In the genomic region with DNA sequence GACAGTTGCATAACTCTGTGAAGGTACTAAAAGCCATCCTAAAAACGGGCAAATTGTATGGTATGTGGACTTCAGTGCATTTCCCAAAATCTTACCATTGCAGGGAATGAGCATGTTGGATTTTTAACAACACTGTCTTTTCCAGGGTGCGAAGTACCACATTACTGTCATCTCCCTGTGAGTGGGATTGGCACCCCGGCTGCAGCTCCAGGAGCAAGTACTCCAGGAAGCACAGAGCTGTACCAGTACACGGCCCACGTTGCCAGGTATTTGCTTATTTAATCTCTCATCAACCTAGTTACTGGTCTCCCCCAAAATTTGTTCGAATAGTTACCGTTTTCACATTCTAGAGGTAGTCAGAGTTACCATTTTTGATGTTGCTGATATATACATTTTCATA, we compare ENCODE assay signal across 24 cellular contexts. TPM values are rescaled to one million over a fixed set of nuclear protein-coding genes. Genes with fewer than 3 reads are reported as not detected.
DNase-seq lines count a peak whose midpoint lies in the region; ATAC-seq and TF ChIP-seq lines count a peak whose summit lies in the region.
"Had no signal": no experiment of that assay in that cellular context is flagged by ENCODE, and none has a peak within 500 bp of the region (broad histone marks: within the 10 kb centered on the region; RNA-seq: fewer than 3 reads in every experiment).

No MANE protein-coding gene starts in this region.

- H3K27me3 ChIP-seq in left ventricle myocardium inferior (ENCODE audit: low read depth) (no peaks in the 10 kb centered on the region), right cardiac atrium (ENCODE audit: control insufficient read depth, insufficient read depth) (no peaks in the 10 kb centered on the region), trophoblast cell (ENCODE audit: insufficient read depth, low read length) (no peaks in the 10 kb centered on the region), GM23248 (replicated peaks; ENCODE audit: insufficient read depth) (no peaks in the 10 kb centered on the region)
- H3K27me3 ChIP-seq: BE2C, BLaER1 had no signal

- H3K9ac ChIP-seq in trophoblast cell (ENCODE audit: low read length) (no peak overlapping the region), GM23248 (no peak overlapping the region)
- H3K9ac ChIP-seq: BLaER1 had no signal

- H3K27ac Mint-ChIP-seq in endothelial cell (ENCODE audit: unreplicated experiment), result peak overlapping the region; percentile 46
- H3K27ac Mint-ChIP-seq in type B pancreatic cell, result no peak overlapping the region
- no peak overlapping the region for H3K27ac Mint-ChIP-seq in stimulated activated naive CD8-positive, alpha-beta T cell treated with anti-CD3 and anti-CD28 coated beads, Interleukin-15, amount 100 ng/mL, for 72 hours
- H3K27ac Mint-ChIP-seq: CD14-positive monocyte; CD4-positive, alpha-beta memory T cell; CD4-positive, CD25-positive, alpha-beta regulatory T cell; CD8-positive, alpha-beta memory T cell had no signal

- peak overlapping the region; percentile 78 for H3K4ac ChIP-seq in trophoblast cell (ENCODE audit: low read depth, low read length)

- DNase-seq in left ventricle myocardium inferior, result no peak
- no peak for DNase-seq in right cardiac atrium
- no peak for DNase-seq in endothelial cell (ENCODE audit: low spot score)
- DNase-seq in trophoblast cell, result no peak
- peak; percentile 1 for DNase-seq in type B pancreatic cell (ENCODE audit: extremely low spot score, unreplicated experiment)
- no peak for DNase-seq in stimulated activated naive CD8-positive, alpha-beta T cell treated with anti-CD3 and anti-CD28 coated beads, Interleukin-15, amount 100 ng/mL, for 72 hours
- no peak for DNase-seq in GF-D8 (lab: John Stamatoyannopoulos, UW)
- DNase-seq in GM23248, result no peak
- DNase-seq: 8988T; ACHN; BE2C; CD4-positive, alpha-beta memory T cell; CD4-positive, CD25-positive, alpha-beta regulatory T cell; CD8-positive, alpha-beta memory T cell; COR-L47; DMS 273 treated with DMSO at 0.1 percent for 48 hours; DMS153; DMS53; DMS79; DND-41; EL; GDM1 had no signal

- H3K9me3 Mint-ChIP-seq in endothelial cell (ENCODE audit: unreplicated experiment) (peaks cover 4% of the 10 kb centered on the region), type B pancreatic cell (no peaks in the 10 kb centered on the region)
- H3K9me3 Mint-ChIP-seq in stimulated activated naive CD8-positive, alpha-beta T cell treated with anti-CD3 and anti-CD28 coated beads, Interleukin-15, amount 100 ng/mL, for 72 hours, result no peaks in the 10 kb centered on the region
- H3K9me3 Mint-ChIP-seq: CD14-positive monocyte; CD4-positive, alpha-beta memory T cell; CD4-positive, CD25-positive, alpha-beta regulatory T cell; CD8-positive, alpha-beta memory T cell had no signal

- H3K27ac ChIP-seq in left ventricle myocardium inferior (replicated peaks) (peak overlapping the region; percentile 4), right cardiac atrium (ENCODE audit: low read length) (no peak overlapping the region), trophoblast cell (ENCODE audit: low read depth, low read length) (no peak overlapping the region), GM23248 (no peak overlapping the region)
- H3K27ac ChIP-seq: BLaER1 had no signal

- H3K36me3 Mint-ChIP-seq in endothelial cell (ENCODE audit: low read depth, unreplicated experiment), result peaks cover 29% of the 10 kb centered on the region
- peaks cover 17% of the 10 kb centered on the region for H3K36me3 Mint-ChIP-seq in type B pancreatic cell
- H3K36me3 Mint-ChIP-seq: CD14-positive monocyte; CD4-positive, CD25-positive, alpha-beta regulatory T cell had no signal

- no peaks in the 10 kb centered on the region for H3K9me2 ChIP-seq in GM23248 (ENCODE audit: insufficient read depth)

- no peaks in the 10 kb centered on the region for H3K9me3 ChIP-seq in left ventricle myocardium inferior (replicated peaks)
- no peaks in the 10 kb centered on the region for H3K9me3 ChIP-seq in right cardiac atrium (ENCODE audit: control insufficient read depth, low read length)
- no peaks in the 10 kb centered on the region for H3K9me3 ChIP-seq in trophoblast cell (ENCODE audit: insufficient read depth, low read depth, low read length)
- no peaks in the 10 kb centered on the region for H3K9me3 ChIP-seq in GM23248 (ENCODE audit: low read depth)
- H3K9me3 ChIP-seq: BE2C, BLaER1 had no signal

- H3K4me3 Mint-ChIP-seq in endothelial cell (ENCODE audit: unreplicated experiment) (peak overlapping the region; percentile 14), type B pancreatic cell (no peak overlapping the region)
- H3K4me3 Mint-ChIP-seq in stimulated activated naive CD8-positive, alpha-beta T cell treated with anti-CD3 and anti-CD28 coated beads, Interleukin-15, amount 100 ng/mL, for 72 hours, result no peak overlapping the region
- H3K4me3 Mint-ChIP-seq: CD14-positive monocyte; CD4-positive, CD25-positive, alpha-beta regulatory T cell; CD8-positive, alpha-beta memory T cell had no signal

- H3K36me3 ChIP-seq in left ventricle myocardium inferior (no peaks in the 10 kb centered on the region), trophoblast cell (ENCODE audit: control insufficient read depth in 1 of 2, insufficient read depth in 2 of 2, low read length in 2 of 2) (peaks cover 0 to 2% of the 10 kb centered on the region in 2 experiments), GM23248 (ENCODE audit: low read depth) (no peaks in the 10 kb centered on the region)

- H3K4me1 Mint-ChIP-seq in endothelial cell (ENCODE audit: unreplicated experiment) (peaks cover 46% of the 10 kb centered on the region), type B pancreatic cell (ENCODE audit: unreplicated experiment) (peaks cover 18% of the 10 kb centered on the region)
- H3K4me1 Mint-ChIP-seq in stimulated activated naive CD8-positive, alpha-beta T cell treated with anti-CD3 and anti-CD28 coated beads, Interleukin-15, amount 100 ng/mL, for 72 hours, result no peaks in the 10 kb centered on the region
- H3K4me1 Mint-ChIP-seq: CD14-positive monocyte; CD4-positive, alpha-beta memory T cell; CD4-positive, CD25-positive, alpha-beta regulatory T cell; CD8-positive, alpha-beta memory T cell had no signal

- H4K20me1 ChIP-seq in GM23248 (ENCODE audit: insufficient read depth), result no peaks in the 10 kb centered on the region
- H4K20me1 ChIP-seq: BLaER1 had no signal

- peak overlapping the region; percentile 63 for H2BK12ac ChIP-seq in trophoblast cell (ENCODE audit: low read length)

- in situ Hi-C loops in GM23248 (cut with MboI), result no loop called here

- intact Hi-C loops in left ventricle myocardium inferior (cut with micrococcal nuclease), result no loop called here
- intact Hi-C loops in right cardiac atrium (cut with DNase I), result no loop called here

- ATAC-seq in right cardiac atrium, result no peak
- no peak for ATAC-seq in stimulated activated naive CD8-positive, alpha-beta T cell treated with anti-CD3 and anti-CD28 coated beads, Interleukin-15, amount 100 ng/mL, for 72 hours

- peak overlapping the region; percentile 59 for H2AK5ac ChIP-seq in trophoblast cell (ENCODE audit: low read length)

- peaks cover 10% of the 10 kb centered on the region; the same call in 1 of the 2 replicates for H3F3A ChIP-seq in GM23248 (ENCODE audit: insufficient read depth)

- peaks cover 24% of the 10 kb centered on the region for H3K79me1 ChIP-seq in trophoblast cell (ENCODE audit: low read length)

- H3K4me2 ChIP-seq in trophoblast cell (ENCODE audit: low read length), result no peak overlapping the region
- H3K4me2 ChIP-seq in GM23248 (ENCODE audit: unreplicated experiment), result no peak overlapping the region

- H4K12ac ChIP-seq in trophoblast cell (ENCODE audit: low read depth, low read length), result no peak overlapping the region

- TF ChIP-seq CTCF in left ventricle myocardium inferior (IDR thresholded peaks at IDR 0.05; ENCODE audit: borderline replicate concordance) (no peak), endothelial cell (IDR thresholded peaks at IDR 0.05; ENCODE audit: unreplicated experiment) (no peak), type B pancreatic cell (conservative IDR thresholded peaks at IDR 0.05) (no peak)

- H3K79me2 ChIP-seq in trophoblast cell (ENCODE audit: control insufficient read depth, insufficient read depth, low read length, poor library complexity), result no peaks in the 10 kb centered on the region
- no peaks in the 10 kb centered on the region for H3K79me2 ChIP-seq in GM23248 (ENCODE audit: insufficient read depth)

- H3K4me1 ChIP-seq in left ventricle myocardium inferior (peaks cover 38% of the 10 kb centered on the region), right cardiac atrium (ENCODE audit: control insufficient read depth, insufficient read depth, low read length) (no peaks in the 10 kb centered on the region), trophoblast cell (ENCODE audit: control insufficient read depth in 1 of 2, insufficient read depth in 2 of 2, low read length in 2 of 2) (peaks cover 22 to 24% of the 10 kb centered on the region in 2 experiments), GM23248 (ENCODE audit: insufficient read depth) (peaks cover 9% of the 10 kb centered on the region; the same call in 1 of the 2 replicates)
- H3K4me1 ChIP-seq: BE2C had no signal

- H2AFZ ChIP-seq in trophoblast cell (ENCODE audit: insufficient read depth, low read length, poor library complexity) (no peak overlapping the region), GM23248 (no peak overlapping the region)

- no peak overlapping the region for H3K14ac ChIP-seq in trophoblast cell (ENCODE audit: low read length)

- H4K8ac ChIP-seq in trophoblast cell (ENCODE audit: low read depth, low read length), result no peak overlapping the region

- H2BK120ac ChIP-seq in trophoblast cell (ENCODE audit: insufficient read depth, low read length, poor library complexity), result no peak overlapping the region

- H2BK5ac ChIP-seq in trophoblast cell (ENCODE audit: low read depth, low read length, poor library complexity), result peak overlapping the region; percentile 42

- no peak overlapping the region for H3K4me3 ChIP-seq in left ventricle myocardium inferior
- H3K4me3 ChIP-seq in right cardiac atrium (ENCODE audit: low read length), result no peak overlapping the region
- H3K4me3 ChIP-seq in trophoblast cell (ENCODE audit: low read depth, low read length), result no peak overlapping the region
- H3K4me3 ChIP-seq in GM23248, result no peak overlapping the region
- H3K4me3 ChIP-seq: BLaER1 had no signal

- no peak overlapping the region for H3K23ac ChIP-seq in trophoblast cell (ENCODE audit: low read length)

- 91% methylated on average over 7 of the region's 7 CpGs for WGBS in right cardiac atrium
- WGBS in trophoblast cell (ENCODE audit: extremely low coverage, insufficient coverage, insufficient read length), result no CpG with 5 or more reads among the region's 7 CpGs
- WGBS in GM23248 (ENCODE audit: low coverage in 1 of 2, low lambda C conversion rate in 2 of 2, missing lambda C conversion rate in 2 of 2), 2 experiments, result 88% methylated on average over 7 of the region's 7 CpGs

- H4K91ac ChIP-seq in trophoblast cell (ENCODE audit: low read depth, low read length), result no peak overlapping the region

- H3K27me3 Mint-ChIP-seq in endothelial cell (ENCODE audit: unreplicated experiment) (peaks cover 3% of the 10 kb centered on the region), type B pancreatic cell (no peaks in the 10 kb centered on the region)
- H3K27me3 Mint-ChIP-seq in stimulated activated naive CD8-positive, alpha-beta T cell treated with anti-CD3 and anti-CD28 coated beads, Interleukin-15, amount 100 ng/mL, for 72 hours, result no peaks in the 10 kb centered on the region
- H3K27me3 Mint-ChIP-seq: CD4-positive, alpha-beta memory T cell; CD4-positive, CD25-positive, alpha-beta regulatory T cell had no signal

- H3K18ac ChIP-seq in trophoblast cell (ENCODE audit: low read length), result no peak overlapping the region

RNA-seq across cellular contexts. Expression of a gene that starts 22.6 kb away (rescaled TPM):
- 130 TPM for total RNA-seq in left ventricle myocardium inferior
- total RNA-seq in right cardiac atrium, result 10 to 100 TPM; 37.9 to 56.3 (median 49.1) TPM
- polyA plus RNA-seq in right cardiac atrium, result 23.8 TPM
- total RNA-seq in endothelial cell (ENCODE audit: unreplicated experiment), result 198 TPM
- 96.7 and 103 TPM in 2 replicates for polyA plus RNA-seq in trophoblast cell (2013)
- total RNA-seq in type B pancreatic cell (ENCODE audit: low replicate concordance), result 85.2 and 187 TPM in 2 replicates
- total RNA-seq in GM23248 (2014; rRNA removed; shearing (Covaris generic)), result 8.6 and 22.0 TPM in 2 replicates
- 5.5 TPM in 2 replicates for polyA plus RNA-seq in GM23248 (2016; fragmentation: Nextera tagmentation; extraction: Ambion mirVana)
